In the genomic region with DNA sequence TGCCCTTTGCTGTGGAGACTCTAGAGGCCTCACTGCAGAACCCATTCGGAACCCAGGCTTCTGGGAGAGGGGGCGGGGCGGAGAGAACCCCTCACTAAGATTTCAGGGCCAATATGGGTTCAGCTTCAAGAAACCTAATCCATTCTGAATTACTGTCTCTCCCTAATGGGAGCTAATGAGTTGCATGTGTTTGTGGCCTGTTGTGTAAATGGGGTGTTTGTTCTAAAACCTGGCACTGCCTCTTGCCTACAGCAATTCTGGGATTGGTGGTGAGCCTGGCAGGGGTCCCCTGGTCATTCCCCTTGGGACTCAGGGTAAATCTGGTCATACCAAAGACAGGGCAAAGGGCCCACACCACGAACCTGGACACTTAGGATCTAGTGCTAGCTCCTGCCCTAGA, we compare ENCODE assay signal across 1 cellular context.
TF ChIP-seq lines count a peak whose summit lies in the region.

No MANE protein-coding gene starts in this region.

TF ChIP-seq in IMR-90, 13 proteins besides CTCF, POLR2A, EP300 and RAD21:
- TF ChIP-seq BHLHE40 (IDR thresholded peaks at IDR 0.05; ENCODE audit: low read depth, low read length): no peak
- TF ChIP-seq MAFK (IDR thresholded peaks at IDR 0.05; ENCODE audit: low read depth, low read length): no peak
- no peak for TF ChIP-seq FOS (IDR thresholded peaks at IDR 0.05; ENCODE audit: low read depth, low read length)
